9 cellular contexts compared by ENCODE assay signal in the genomic region with DNA sequence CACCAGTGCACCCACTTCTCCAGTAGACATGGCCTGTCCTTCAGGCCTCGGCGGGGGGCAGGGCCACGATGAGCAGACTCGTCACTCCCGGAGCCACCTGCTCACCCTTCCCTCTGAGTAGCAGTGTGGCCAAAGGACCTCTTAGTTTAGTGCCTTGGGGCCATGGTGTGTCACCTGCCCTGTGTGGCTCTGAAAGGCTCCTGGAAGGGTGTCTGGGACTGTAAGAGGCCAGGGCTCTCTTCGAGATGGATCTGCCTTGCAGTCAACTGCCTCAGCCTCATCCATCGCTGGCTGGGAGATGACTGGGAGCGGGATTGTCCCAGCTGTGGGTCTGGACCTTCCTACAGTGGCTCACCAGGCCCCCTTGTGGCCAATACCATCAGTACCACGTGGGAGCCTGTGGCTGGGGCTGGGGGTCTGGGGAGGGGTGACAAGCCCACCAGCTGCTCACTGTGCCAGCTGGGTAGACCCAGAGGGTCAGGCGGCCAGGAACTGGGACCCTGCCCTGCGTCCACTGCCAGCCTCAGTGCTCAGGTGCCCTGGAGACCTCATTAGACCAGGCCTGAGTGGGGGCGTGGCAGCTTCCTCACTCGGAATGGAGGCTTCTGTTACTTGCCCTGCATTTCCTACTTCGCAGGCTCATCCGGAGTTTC.
A peak's percentile ranks its signal among the peaks of the same experiment; 100 is the strongest.
DNase-seq lines count a peak whose midpoint lies in the region; ATAC-seq and TF ChIP-seq lines count a peak whose summit lies in the region.
"Had no signal": no experiment of that assay in that cellular context is flagged by ENCODE, and none has a peak within 500 bp of the region (broad histone marks: within the 10 kb centered on the region; RNA-seq: fewer than 3 reads in every experiment).

No MANE protein-coding gene starts in this region.

- H3K4me1 Mint-ChIP-seq in GM23338 (peaks cover 42% of the 10 kb centered on the region), nephron (peaks cover 14% of the 10 kb centered on the region)

- DNase-seq in AG10803 (ENCODE audit: low read depth), result no peak
- DNase-seq in GM23338 (ENCODE audit: low spot score), result peak; percentile 87
- peak; percentile 6 for DNase-seq in T-helper 9 cell
- DNase-seq in ecto neural progenitor cell (ENCODE audit: low spot score), result peak; percentile 91
- DNase-seq in mucosa of gallbladder (ENCODE audit: low spot score), result no peak

- peaks cover 24% of the 10 kb centered on the region for H3K4me1 ChIP-seq in GM23338 (ENCODE audit: insufficient read depth)

- H3K79me2 ChIP-seq in GM23338 (replicated peaks; ENCODE audit: insufficient read depth), result peaks cover 38% of the 10 kb centered on the region

- ATAC-seq in GM23338, result peak; percentile 90
- ATAC-seq in GM18868 (IDR thresholded peaks at IDR 0.05; ENCODE audit: unreplicated experiment), result no peak
- no peak for ATAC-seq in HG03520 (IDR thresholded peaks at IDR 0.05; ENCODE audit: unreplicated experiment)

- TF ChIP-seq CTCF in AG10803 (conservative IDR thresholded peaks at IDR 0.05; ENCODE audit: low read length) (peak; percentile 50), GM23338 (conservative IDR thresholded peaks at IDR 0.05; ENCODE audit: low read depth in 2 of 2) (peak; percentile 77 to 82), nephron (IDR thresholded peaks at IDR 0.05; ENCODE audit: unreplicated experiment in 3 of 3) (peak; percentile 39 to 71 (median 64))

- H3K27me3 ChIP-seq in GM23338 (ENCODE audit: insufficient read depth), result no peaks in the 10 kb centered on the region

- H3K9me3 Mint-ChIP-seq in GM23338 (no peaks in the 10 kb centered on the region), nephron (no peaks in the 10 kb centered on the region)
- H3K9me3 Mint-ChIP-seq: dendritic cell treated with granulocyte-macrophage colony-stimulating factor and Interleukin-4, amounts not matched to agents 40 ng/mL and 50 ng/mL, for 4 days had no signal

- H3K4me3 ChIP-seq in AG10803 (ENCODE audit: low read length) (no peak overlapping the region), GM23338 (no peak overlapping the region)

- peaks cover 32% of the 10 kb centered on the region; the same call in 1 of the 2 replicates for H4K20me1 ChIP-seq in GM23338 (replicated peaks; ENCODE audit: insufficient read depth)

- peaks cover 26% of the 10 kb centered on the region for H3K27me3 Mint-ChIP-seq in GM23338 (ENCODE audit: insufficient read depth, low read depth, poor library complexity)
- peaks cover 10% of the 10 kb centered on the region for H3K27me3 Mint-ChIP-seq in nephron (ENCODE audit: low read depth)
- H3K27me3 Mint-ChIP-seq: dendritic cell treated with granulocyte-macrophage colony-stimulating factor and Interleukin-4, amounts not matched to agents 40 ng/mL and 50 ng/mL, for 4 days had no signal

- no peak overlapping the region for H2AFZ ChIP-seq in GM23338

- no peak overlapping the region; the same call in 1 of the 3 replicates for H3K4me3 Mint-ChIP-seq in GM23338
- no peak overlapping the region for H3K4me3 Mint-ChIP-seq in nephron
- H3K4me3 Mint-ChIP-seq: dendritic cell treated with granulocyte-macrophage colony-stimulating factor and Interleukin-4, amounts not matched to agents 40 ng/mL and 50 ng/mL, for 4 days had no signal

- no peaks in the 10 kb centered on the region for H3K9me2 ChIP-seq in GM23338 (ENCODE audit: insufficient read depth)

- no peak overlapping the region for H3K27ac ChIP-seq in GM23338 (ENCODE audit: low read depth)

- H3F3A ChIP-seq in GM23338 (replicated peaks; ENCODE audit: low read depth), result peaks cover 6% of the 10 kb centered on the region; the same call in 1 of the 2 replicates

- H3K27ac Mint-ChIP-seq in GM23338 (no peak overlapping the region), nephron (no peak overlapping the region)
- H3K27ac Mint-ChIP-seq: dendritic cell treated with granulocyte-macrophage colony-stimulating factor and Interleukin-4, amounts not matched to agents 40 ng/mL and 50 ng/mL, for 4 days had no signal

- H3K36me3 ChIP-seq in GM23338 (ENCODE audit: insufficient read depth), result peaks cover 7% of the 10 kb centered on the region; the same call in 1 of the 2 replicates

- H3K36me3 Mint-ChIP-seq in GM23338 (ENCODE audit: low read depth) (peaks cover 18% of the 10 kb centered on the region), nephron (ENCODE audit: low read depth) (peaks cover 3% of the 10 kb centered on the region)

- no peak overlapping the region for H3K4me2 ChIP-seq in GM23338

TF ChIP-seq in GM23338, 12 proteins besides CTCF, POLR2A, EP300 and RAD21:
- TF ChIP-seq JUNB (IDR thresholded peaks at IDR 0.05; ENCODE audit: unreplicated experiment), result no peak
- TF ChIP-seq CREB1 (CRISPR knock-in tag; IDR thresholded peaks at IDR 0.05; ENCODE audit: low read depth), result 0 out of 2 replicates have a peak, but pooled peaks have one; percentile 22
- no peak for TF ChIP-seq POLR2AphosphoS5 (IDR thresholded peaks at IDR 0.05; ENCODE audit: low read depth)
- TF ChIP-seq, protein P1, sequence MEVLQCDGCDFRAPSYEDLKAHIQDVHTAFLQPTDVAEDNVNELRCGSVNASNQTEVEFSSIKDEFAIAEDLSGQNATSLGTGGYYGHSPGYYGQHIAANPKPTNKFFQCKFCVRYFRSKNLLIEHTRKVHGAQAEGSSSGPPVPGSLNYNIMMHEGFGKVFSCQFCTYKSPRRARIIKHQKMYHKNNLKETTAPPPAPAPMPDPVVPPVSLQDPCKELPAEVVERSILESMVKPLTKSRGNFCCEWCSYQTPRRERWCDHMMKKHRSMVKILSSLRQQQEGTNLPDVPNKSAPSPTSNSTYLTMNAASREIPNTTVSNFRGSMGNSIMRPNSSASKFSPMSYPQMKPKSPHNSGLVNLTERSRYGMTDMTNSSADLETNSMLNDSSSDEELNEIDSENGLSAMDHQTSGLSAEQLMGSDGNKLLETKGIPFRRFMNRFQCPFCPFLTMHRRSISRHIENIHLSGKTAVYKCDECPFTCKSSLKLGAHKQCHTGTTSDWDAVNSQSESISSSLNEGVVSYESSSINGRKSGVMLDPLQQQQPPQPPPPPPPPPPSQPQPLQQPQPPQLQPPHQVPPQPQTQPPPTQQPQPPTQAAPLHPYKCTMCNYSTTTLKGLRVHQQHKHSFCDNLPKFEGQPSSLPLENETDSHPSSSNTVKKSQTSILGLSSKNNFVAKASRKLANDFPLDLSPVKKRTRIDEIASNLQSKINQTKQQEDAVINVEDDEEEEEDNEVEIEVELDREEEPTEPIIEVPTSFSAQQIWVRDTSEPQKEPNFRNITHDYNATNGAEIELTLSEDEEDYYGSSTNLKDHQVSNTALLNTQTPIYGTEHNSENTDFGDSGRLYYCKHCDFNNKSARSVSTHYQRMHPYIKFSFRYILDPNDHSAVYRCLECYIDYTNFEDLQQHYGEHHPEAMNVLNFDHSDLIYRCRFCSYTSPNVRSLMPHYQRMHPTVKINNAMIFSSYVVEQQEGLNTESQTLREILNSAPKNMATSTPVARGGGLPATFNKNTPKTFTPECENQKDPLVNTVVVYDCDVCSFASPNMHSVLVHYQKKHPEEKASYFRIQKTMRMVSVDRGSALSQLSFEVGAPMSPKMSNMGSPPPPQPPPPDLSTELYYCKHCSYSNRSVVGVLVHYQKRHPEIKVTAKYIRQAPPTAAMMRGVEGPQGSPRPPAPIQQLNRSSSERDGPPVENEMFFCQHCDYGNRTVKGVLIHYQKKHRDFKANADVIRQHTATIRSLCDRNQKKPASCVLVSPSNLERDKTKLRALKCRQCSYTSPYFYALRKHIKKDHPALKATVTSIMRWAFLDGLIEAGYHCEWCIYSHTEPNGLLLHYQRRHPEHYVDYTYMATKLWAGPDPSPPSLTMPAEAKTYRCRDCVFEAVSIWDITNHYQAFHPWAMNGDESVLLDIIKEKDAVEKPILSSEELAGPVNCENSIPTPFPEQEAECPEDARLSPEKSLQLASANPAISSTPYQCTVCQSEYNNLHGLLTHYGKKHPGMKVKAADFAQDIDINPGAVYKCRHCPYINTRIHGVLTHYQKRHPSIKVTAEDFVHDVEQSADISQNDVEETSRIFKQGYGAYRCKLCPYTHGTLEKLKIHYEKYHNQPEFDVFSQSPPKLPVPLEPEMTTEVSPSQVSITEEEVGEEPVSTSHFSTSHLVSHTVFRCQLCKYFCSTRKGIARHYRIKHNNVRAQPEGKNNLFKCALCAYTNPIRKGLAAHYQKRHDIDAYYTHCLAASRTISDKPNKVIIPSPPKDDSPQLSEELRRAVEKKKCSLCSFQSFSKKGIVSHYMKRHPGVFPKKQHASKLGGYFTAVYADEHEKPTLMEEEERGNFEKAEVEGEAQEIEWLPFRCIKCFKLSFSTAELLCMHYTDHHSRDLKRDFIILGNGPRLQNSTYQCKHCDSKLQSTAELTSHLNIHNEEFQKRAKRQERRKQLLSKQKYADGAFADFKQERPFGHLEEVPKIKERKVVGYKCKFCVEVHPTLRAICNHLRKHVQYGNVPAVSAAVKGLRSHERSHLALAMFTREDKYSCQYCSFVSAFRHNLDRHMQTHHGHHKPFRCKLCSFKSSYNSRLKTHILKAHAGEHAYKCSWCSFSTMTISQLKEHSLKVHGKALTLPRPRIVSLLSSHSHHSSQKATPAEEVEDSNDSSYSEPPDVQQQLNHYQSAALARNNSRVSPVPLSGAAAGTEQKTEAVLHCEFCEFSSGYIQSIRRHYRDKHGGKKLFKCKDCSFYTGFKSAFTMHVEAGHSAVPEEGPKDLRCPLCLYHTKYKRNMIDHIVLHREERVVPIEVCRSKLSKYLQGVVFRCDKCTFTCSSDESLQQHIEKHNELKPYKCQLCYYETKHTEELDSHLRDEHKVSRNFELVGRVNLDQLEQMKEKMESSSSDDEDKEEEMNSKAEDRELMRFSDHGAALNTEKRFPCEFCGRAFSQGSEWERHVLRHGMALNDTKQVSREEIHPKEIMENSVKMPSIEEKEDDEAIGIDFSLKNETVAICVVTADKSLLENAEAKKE (CRISPR knock-in tag; IDR thresholded peaks at IDR 0.05), result no peak
- TF ChIP-seq STAT1 (IDR thresholded peaks at IDR 0.05; ENCODE audit: unreplicated experiment), result no peak

Comparison
In these comparisons a context has a peak if more than half of its experiments do, and no peak if none do; other contexts are left out.
1. DNase-seq: peak in GM23338 (single experiment), T-helper 9 cell (single experiment) and ecto neural progenitor cell (single experiment); none in AG10803 (single experiment) and mucosa of gallbladder (single experiment).
2. Peak in every context shown above with its lines, with median percentiles within 50 percentile points of each other: CTCF ChIP-seq.